In genomic region chr9:123945464-123945984, GRCh38 we compare ENCODE assay signal across 8 cellular contexts. TPM values are rescaled to one million over a fixed set of nuclear protein-coding genes. Genes with fewer than 3 reads are reported as not detected.
DNase-seq lines count a peak whose midpoint lies in the region; ATAC-seq, FAIRE-seq and TF ChIP-seq lines count a peak whose summit lies in the region.
"Not testable (repeated sequence)": the region's sequence is repeated elsewhere in the genome, so short reads cannot be mapped to it uniquely, and the experiment has no call there.

No MANE protein-coding gene starts in this region.

- CTCF ChIA-PET in IMR-90 (lab: Yijun Ruan, JAX), result not testable (repeated sequence)

- not testable (repeated sequence) for H4K12ac ChIP-seq in trophoblast cell (ENCODE audit: low read depth, low read length)

- H2BK120ac ChIP-seq in IMR-90 (ENCODE audit: low read depth, low read length); trophoblast cell (ENCODE audit: insufficient read depth, low read length, poor library complexity): not testable (repeated sequence)

- H3K9me1 ChIP-seq in IMR-90 (ENCODE audit: insufficient read depth, low read length); keratinocyte (ENCODE audit: control insufficient read depth, extremely low read depth, insufficient read depth, low read length): not testable (repeated sequence)

- not testable (repeated sequence) for H3K4me3 ChIP-seq in IMR-90 (ENCODE audit: insufficient read depth, low read depth, low read length); epithelial cell of esophagus (ENCODE audit: low read length); fibroblast of villous mesenchyme (ENCODE audit: low read depth, low read length); keratinocyte (ENCODE audit: control insufficient read depth in 2 of 3, extremely low read depth in 1 of 3, insufficient read depth in 2 of 3, low read depth in 1 of 3, low read length in 3 of 3); trophoblast cell (ENCODE audit: low read depth, low read length)

- H3K79me1 ChIP-seq in IMR-90 (ENCODE audit: low read depth in 1 of 2, low read length in 2 of 2); trophoblast cell (ENCODE audit: low read length): not testable (repeated sequence)

- H2BK20ac ChIP-seq in IMR-90 (ENCODE audit: low read depth, low read length), result not testable (repeated sequence)

- TF ChIP-seq RAD21 in IMR-90 (IDR thresholded peaks at IDR 0.05; ENCODE audit: low read length), result not testable (repeated sequence)

- H3K18ac ChIP-seq in IMR-90 (ENCODE audit: low read depth, low read length); trophoblast cell (ENCODE audit: low read length): not testable (repeated sequence)

- DNase-seq in DMS 273 (lab: John Stamatoyannopoulos, UW; ENCODE audit: unreplicated experiment) (peak; percentile 24), ELR (ENCODE audit: low read depth) (peak; percentile 39), IMR-90 (peak; percentile 21), amniotic epithelial cell (ENCODE audit: low read depth) (peak; percentile 45), epithelial cell of esophagus (ENCODE audit: low read depth) (peak; percentile 18), fibroblast of villous mesenchyme (ENCODE audit: low read depth) (peak; percentile 22), trophoblast cell (peak; percentile 94 to 98)
- not testable (repeated sequence) for DNase-seq in keratinocyte (ENCODE audit: low read depth, low spot score)

- dilution Hi-C loops in IMR-90 (cut with HindIII; ENCODE audit: low sequenced_read_pairs, unreplicated experiment); keratinocyte (cut with MboI; ENCODE audit: extremely low pct_ligation_motif_present, low sequenced_read_pairs): not testable (repeated sequence)

- not testable (repeated sequence) for H4K20me1 ChIP-seq in IMR-90 (ENCODE audit: insufficient read depth, low read length); keratinocyte (ENCODE audit: control insufficient read depth, extremely low read depth, insufficient read depth, low read length)

- WGBS in IMR-90 (ENCODE audit: extremely low coverage in 2 of 2, insufficient read length in 1 of 2), 2 experiments, result 76% methylated on average over 7 of the region's 15 CpGs; no CpG with 5 or more reads in 1 of the 2 experiments
- no CpG with 5 or more reads among the region's 15 CpGs for WGBS in trophoblast cell (ENCODE audit: extremely low coverage, insufficient coverage, insufficient read length)

- H3K4ac ChIP-seq in IMR-90 (ENCODE audit: low read depth, low read length); trophoblast cell (ENCODE audit: low read depth, low read length): not testable (repeated sequence)

- not testable (repeated sequence) for H2AFZ ChIP-seq in IMR-90 (replicated peaks; ENCODE audit: low read length, poor library complexity); trophoblast cell (ENCODE audit: insufficient read depth, low read length, poor library complexity)
- H2AFZ ChIP-seq in keratinocyte (ENCODE audit: control insufficient read depth, low read length), result peak overlapping the region; percentile 42

- H3K23ac ChIP-seq in IMR-90 (ENCODE audit: low read depth, low read length); trophoblast cell (ENCODE audit: low read length): not testable (repeated sequence)

- not testable (repeated sequence) for H3K27ac ChIP-seq in IMR-90 (ENCODE audit: insufficient read depth, low read length); keratinocyte (ENCODE audit: control insufficient read depth, insufficient read depth, low read length)
- H3K27ac ChIP-seq in trophoblast cell (ENCODE audit: low read depth, low read length), result peak overlapping the region; percentile 63

- H2BK5ac ChIP-seq in IMR-90 (ENCODE audit: low read depth, low read length, poor library complexity, severe bottlenecking), result not testable (repeated sequence)
- peak overlapping the region; percentile 59 for H2BK5ac ChIP-seq in trophoblast cell (ENCODE audit: low read depth, low read length, poor library complexity)

- H3K56ac ChIP-seq in IMR-90 (ENCODE audit: extremely low read depth, insufficient read depth, low read length), result not testable (repeated sequence)

- H2AK9ac ChIP-seq in IMR-90 (replicated peaks; ENCODE audit: low read depth, low read length, poor library complexity), result not testable (repeated sequence)

- POLR2A ChIA-PET in IMR-90 (lab: Charles Lee; ENCODE audit: unreplicated experiment), result not testable (repeated sequence)

- intact Hi-C loops in IMR-90 (cut with micrococcal nuclease), result not testable (repeated sequence)

- H3K9ac ChIP-seq in IMR-90 (ENCODE audit: low read depth, low read length); keratinocyte (ENCODE audit: control insufficient read depth, extremely low read depth, insufficient read depth, low read length); trophoblast cell (ENCODE audit: low read length): not testable (repeated sequence)

- peaks cover 16% of the 10 kb centered on the region for H3K27me3 ChIP-seq in IMR-90 (ENCODE audit: control insufficient read depth, insufficient read depth, low read length)
- not testable (repeated sequence) for H3K27me3 ChIP-seq in keratinocyte (ENCODE audit: control insufficient read depth, extremely low read depth, insufficient read depth, low read length); trophoblast cell (ENCODE audit: insufficient read depth, low read length)

- in situ Hi-C loops in IMR-90 (cut with MboI; ENCODE audit: low sequenced_read_pairs), result not testable (repeated sequence)

- not testable (repeated sequence) for H3K79me2 ChIP-seq in keratinocyte (ENCODE audit: control insufficient read depth, insufficient read depth, low read length); trophoblast cell (ENCODE audit: control insufficient read depth, insufficient read depth, low read length, poor library complexity)

- H3K4me1 ChIP-seq in IMR-90 (ENCODE audit: control insufficient read depth, insufficient read depth, low read length); keratinocyte (ENCODE audit: control insufficient read depth, extremely low read depth, insufficient read depth, low read length); trophoblast cell (ENCODE audit: control insufficient read depth in 1 of 2, insufficient read depth in 2 of 2, low read length in 2 of 2): not testable (repeated sequence)

- not testable (repeated sequence) for FAIRE-seq in keratinocyte (lab: Jason Lieb, UNC)

- not testable (repeated sequence) for H3K36me3 ChIP-seq in IMR-90 (ENCODE audit: control insufficient read depth, insufficient read depth, low read length); keratinocyte (ENCODE audit: control insufficient read depth in 2 of 2, extremely low read depth in 1 of 2, insufficient read depth in 2 of 2, low read length in 2 of 2); trophoblast cell (ENCODE audit: control insufficient read depth in 1 of 2, insufficient read depth in 2 of 2, low read length in 2 of 2)

- TF ChIP-seq POLR2A in IMR-90 (IDR thresholded peaks at IDR 0.05; ENCODE audit: low read depth, low read length), result not testable (repeated sequence)

- H4K91ac ChIP-seq in IMR-90 (ENCODE audit: insufficient read depth, low read depth, low read length); trophoblast cell (ENCODE audit: low read depth, low read length): not testable (repeated sequence)

- H2AK5ac ChIP-seq in IMR-90 (ENCODE audit: low read depth, low read length); trophoblast cell (ENCODE audit: low read length): not testable (repeated sequence)

- not testable (repeated sequence) for H3K4me2 ChIP-seq in IMR-90 (ENCODE audit: low read depth, low read length)
- H3K4me2 ChIP-seq in keratinocyte (ENCODE audit: control insufficient read depth, extremely low read depth, insufficient read depth, low read depth, low read length) (peak overlapping the region; percentile 37), trophoblast cell (ENCODE audit: low read length) (peak overlapping the region; percentile 46)

- not testable (repeated sequence) for BruUV-seq in IMR-90 (replicated peaks; lab: Mats Ljungman, UMichigan)

- not testable (repeated sequence) for H2BK12ac ChIP-seq in trophoblast cell (ENCODE audit: low read length)

- not testable (repeated sequence) for H3K9me3 ChIP-seq in IMR-90 (ENCODE audit: control insufficient read depth, insufficient read depth, low read length); keratinocyte (ENCODE audit: control insufficient read depth, low read depth, low read length); trophoblast cell (ENCODE audit: insufficient read depth, low read depth, low read length)

- H4K8ac ChIP-seq in IMR-90 (ENCODE audit: low read depth in 2 of 2, low read length in 2 of 2); trophoblast cell (ENCODE audit: low read depth, low read length): not testable (repeated sequence)

- H2BK15ac ChIP-seq in IMR-90 (ENCODE audit: low read depth, low read length), result not testable (repeated sequence)

- H3K14ac ChIP-seq in IMR-90 (replicated peaks; ENCODE audit: low read depth, low read length); trophoblast cell (ENCODE audit: low read length): not testable (repeated sequence)

- not testable (repeated sequence) for TF ChIP-seq CTCF in IMR-90 (conservative IDR thresholded peaks at IDR 0.05; ENCODE audit: low read depth, low read length); epithelial cell of esophagus (IDR thresholded peaks at IDR 0.05; ENCODE audit: insufficient read depth, low read depth, low read length, missing control alignments); fibroblast of villous mesenchyme (IDR thresholded peaks at IDR 0.05; ENCODE audit: insufficient read depth, low read depth, low read length); keratinocyte (optimal IDR thresholded peaks at IDR 0.05 in 1 of 3, IDR thresholded peaks at IDR 0.05 in 1 of 3, conservative IDR thresholded peaks at IDR 0.05 in 1 of 3; ENCODE audit: extremely low read depth in 1 of 3, insufficient read depth in 2 of 3, low read length in 3 of 3)

- H4K5ac ChIP-seq in IMR-90 (ENCODE audit: low read depth, low read length), result not testable (repeated sequence)

- not testable (repeated sequence) for ATAC-seq in IMR-90 (ENCODE audit: low read depth)

RNA-seq across cellular contexts. Expression of gene DENND1A, which starts 15.6 kb away (rescaled TPM):
- total RNA-seq in IMR-90 (2012; rRNA removed) (21.4 and 27.6 TPM in 2 replicates), fibroblast of villous mesenchyme (15.5 and 22.9 TPM in 2 replicates)
- polyA plus RNA-seq in IMR-90 (2012; rRNA removed) (21.2 and 21.4 TPM in 2 replicates), keratinocyte (11.8 to 20.0 TPM (median 13.0 TPM) in 3 replicates)
- polyA plus RNA-seq in IMR-90 (2012; cell fraction: cytosol; rRNA removed), result 14.6 and 25.1 TPM in 2 replicates
- polyA plus RNA-seq in IMR-90 (2012; cell fraction: nucleus; rRNA removed; ENCODE audit: low replicate concordance), result 17.5 and 18.6 TPM in 2 replicates
- polyA plus RNA-seq in keratinocyte (2011; ENCODE audit: low read depth), result 7.8 TPM
- 17.4 TPM in 2 replicates for polyA plus RNA-seq in keratinocyte (2011; cell fraction: cytosol; rRNA removed)
- polyA plus RNA-seq in keratinocyte (2011; cell fraction: nucleus; rRNA removed), result 17.2 and 23.9 TPM in 2 replicates
- polyA plus RNA-seq in keratinocyte (2012; ENCODE audit: low replicate concordance), result 8.2 and 14.8 TPM in 2 replicates
- polyA minus RNA-seq in keratinocyte, result 30.1 to 96.8 TPM (median 32.2 TPM) in 3 replicates
- 23.4 TPM for polyA minus RNA-seq in keratinocyte (2011; cell fraction: cytosol; rRNA and poly(A)+ RNA removed)
- 19.6 and 28.0 TPM in 2 replicates for polyA minus RNA-seq in keratinocyte (2011; cell fraction: nucleus; rRNA and poly(A)+ RNA removed)
- polyA plus RNA-seq in trophoblast cell (2013), result 20.6 and 22.2 TPM in 2 replicates
